In the genomic region with DNA sequence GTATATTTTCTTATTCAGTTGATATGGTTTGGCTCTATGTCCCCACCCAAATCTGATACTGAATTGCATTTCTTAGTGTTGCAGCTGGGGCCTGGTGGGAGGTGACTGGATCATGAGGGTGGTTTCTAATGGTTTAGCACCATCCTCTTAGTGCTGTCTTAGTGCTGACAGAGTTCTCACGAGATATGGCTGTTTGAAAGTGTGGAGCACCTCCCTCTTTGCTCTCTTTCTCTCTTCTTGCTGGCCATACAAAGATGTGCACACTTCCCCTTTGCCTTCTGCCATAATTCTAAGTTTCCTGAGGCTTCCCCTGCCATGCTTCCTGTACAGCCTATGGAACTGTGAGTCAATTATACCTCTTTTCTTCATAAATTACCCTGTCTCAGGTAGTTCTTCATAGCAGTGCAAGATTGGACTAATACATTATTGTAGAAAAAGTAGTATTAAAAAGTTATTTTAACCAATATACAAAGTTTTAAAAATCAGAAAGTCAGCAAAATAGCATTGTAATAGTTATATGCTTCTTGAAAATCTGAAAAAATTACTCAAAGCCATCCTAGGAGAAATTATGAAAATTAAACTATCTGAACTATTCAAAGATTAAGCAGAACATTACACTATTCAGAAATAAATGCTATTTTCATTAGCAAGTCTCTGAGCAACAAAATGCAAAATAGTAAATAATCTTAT, we compare ENCODE assay signal across 16 cellular contexts.
DNase-seq lines count a peak whose midpoint lies in the region; ATAC-seq and TF ChIP-seq lines count a peak whose summit lies in the region.
"Had no signal": no experiment of that assay in that cellular context is flagged by ENCODE, and none has a peak within 500 bp of the region (broad histone marks: within the 10 kb centered on the region; RNA-seq: fewer than 3 reads in every experiment).

No MANE protein-coding gene starts in this region.

- H3K36me3 Mint-ChIP-seq in WTC11 (peaks cover 13% of the 10 kb centered on the region), naive B cell (peaks cover 10 to 12% of the 10 kb centered on the region in 2 donors)

- POLR2A ChIA-PET in WTC11 (lab: Charles Lee), result no interaction called here

- H3K4me1 Mint-ChIP-seq in WTC11 (peaks cover 41% of the 10 kb centered on the region), naive B cell (peaks cover 32 to 44% (median 38%) of the 10 kb centered on the region in 3 donors)

- no peak for TF ChIP-seq CTCF in WTC11 (IDR thresholded peaks at IDR 0.05)

- ATAC-seq in WTC11, result no peak
- ATAC-seq in naive B cell (ENCODE audit: low read depth in 2 of 2), result no peak
- ATAC-seq: activated CD4-positive, alpha-beta T cell treated with anti-CD3 and anti-CD28 coated beads for 36 hours; Right ventricle myocardium inferior had no signal

- no peak overlapping the region for H3K4me3 Mint-ChIP-seq in WTC11
- peak overlapping the region in 4 of 8 donors; percentile 4 to 53 (median 24) for H3K4me3 Mint-ChIP-seq in naive B cell
- H3K4me3 Mint-ChIP-seq: activated CD4-positive, alpha-beta T cell treated with anti-CD3 and anti-CD28 coated beads for 36 hours; activated naive CD4-positive, alpha-beta T cell treated with anti-CD3 and anti-CD28 coated beads, Interleukin-2, amount 50 U/mL, for 24 hours; activated T-helper 1 cell treated with anti-CD3 and anti-CD28 coated beads, Interleukin-12 subunit alpha, Interleukin-12 subunit beta, Interleukin-2, Interleukin-4 antibody, amounts not matched to agents 30 ng/mL and 10 ng/mL and 1 ng/mL, durations not matched to agents 14 hours and 24 hours and 36 hours had no signal

- H3K27me3 Mint-ChIP-seq in WTC11 (ENCODE audit: low read depth) (no peaks in the 10 kb centered on the region), naive B cell (no peaks in the 10 kb centered on the region)
- H3K27me3 Mint-ChIP-seq: activated CD4-positive, alpha-beta T cell treated with anti-CD3 and anti-CD28 coated beads for 36 hours; activated naive CD4-positive, alpha-beta T cell treated with anti-CD3 and anti-CD28 coated beads, Interleukin-2, amount 50 U/mL, for 24 hours had no signal

- DNase-seq in GF-D8 (lab: John Stamatoyannopoulos, UW) (peak; percentile 9), Kasumi-1 (lab: John Stamatoyannopoulos, UW) (peak; percentile 58 to 65), WTC11 (ENCODE audit: low spot score) (no peak), naive B cell (no peak), epidermal melanocyte (ENCODE audit: insufficient read length, low spot score) (no peak), NCI-H2171 treated with DMSO at 0.1 percent for 48 hours (lab: John Stamatoyannopoulos, UW) (no peak), OCI-M2 (lab: John Stamatoyannopoulos, UW; ENCODE audit: unreplicated experiment) (no peak)
- DNase-seq: activated CD4-positive, alpha-beta T cell treated with anti-CD3 and anti-CD28 coated beads for 36 hours; foreskin melanocyte; GOT3; hippocampal formation; NCI-H146; NCI-H524 treated with DMSO at 0.1 percent for 48 hours had no signal

- CTCF ChIA-PET in WTC11 (lab: Charles Lee), result no interaction called here

- peak overlapping the region; percentile 87 for H3K27ac Mint-ChIP-seq in WTC11
- H3K27ac Mint-ChIP-seq in naive B cell, result peak overlapping the region in 4 of 6 donors; percentile 8 to 69 (median 52)
- H3K27ac Mint-ChIP-seq: activated CD4-positive, alpha-beta T cell treated with anti-CD3 and anti-CD28 coated beads for 36 hours; activated naive CD4-positive, alpha-beta T cell treated with anti-CD3 and anti-CD28 coated beads, Interleukin-2, amount 50 U/mL, for 24 hours; activated T-helper 1 cell treated with anti-CD3 and anti-CD28 coated beads, Interleukin-12 subunit alpha, Interleukin-12 subunit beta, Interleukin-2, Interleukin-4 antibody, amounts not matched to agents 30 ng/mL and 10 ng/mL and 1 ng/mL, durations not matched to agents 14 hours and 24 hours and 36 hours had no signal

- peaks cover 10% of the 10 kb centered on the region for H3K9me3 Mint-ChIP-seq in WTC11
- peaks cover 5 to 16% (median 9%) of the 10 kb centered on the region in 7 donors for H3K9me3 Mint-ChIP-seq in naive B cell

TF ChIP-seq in WTC11, 78 proteins besides CTCF, POLR2A, EP300 and RAD21:
- TF ChIP-seq NFE2L1 (CRISPR knock-in tag; IDR thresholded peaks at IDR 0.05) (no peak), JUN (CRISPR knock-in tag; IDR thresholded peaks at IDR 0.05) (no peak), GABPB1 (CRISPR knock-in tag; IDR thresholded peaks at IDR 0.05) (no peak), SOX15 (CRISPR knock-in tag; IDR thresholded peaks at IDR 0.05) (no peak)

Comparison
In these comparisons a context has a peak if more than half of its experiments do, and no peak if none do; other contexts are left out.
1. DNase-seq: peak in GF-D8 (single experiment) and Kasumi-1 (2 of 2); none in WTC11 (single experiment), naive B cell (single experiment), epidermal melanocyte (single experiment), NCI-H2171 treated with DMSO at 0.1 percent for 48 hours (single experiment) and OCI-M2 (single experiment).